Comparison of ENCODE assay signal across 20 cellular contexts in genomic region chr18:834086-834720, GRCh38. TPM values are rescaled to one million over a fixed set of nuclear protein-coding genes. Genes with fewer than 3 reads are reported as not detected.
DNase-seq lines count a peak whose midpoint lies in the region; ATAC-seq, FAIRE-seq and TF ChIP-seq lines count a peak whose summit lies in the region.
"Had no signal": no experiment of that assay in that cellular context is flagged by ENCODE, and none has a peak within 500 bp of the region (broad histone marks: within the 10 kb centered on the region; RNA-seq: fewer than 3 reads in every experiment).

No MANE protein-coding gene starts in this region.

- H3K36me3 ChIP-seq in HepG2 (replicated peaks in 1 of 2; ENCODE audit: control insufficient read depth in 1 of 2, insufficient read depth in 2 of 2, low read length in 2 of 2) = no peaks in the 10 kb centered on the region
- H3K36me3 ChIP-seq in right lobe of liver = no peaks in the 10 kb centered on the region
- H3K36me3 ChIP-seq: BE2C had no signal

- WGBS in HepG2 (ENCODE audit: low lambda C conversion rate) = 60% methylated on average over 8 of the region's 8 CpGs
- WGBS in right lobe of liver (ENCODE audit: insufficient coverage, low coverage, low lambda C conversion rate, missing lambda C conversion rate) = 70% methylated on average over 8 of the region's 8 CpGs

- DNase-seq in HepG2 (ENCODE audit: low spot score) (no peak), right lobe of liver (no peak), foreskin melanocyte (peak; percentile 78), caudate nucleus (lab: John Stamatoyannopoulos, UW) (no peak), D721Med (ENCODE audit: insufficient read length, low spot score) (no peak)
- DNase-seq: ACHN; BE2C; CD4-positive, CD25-positive, alpha-beta regulatory T cell; CD8-positive, alpha-beta memory T cell; COR-L47; DMS79 treated with DMSO at 0.1 percent for 48 hours; HFFc6; IMR-90; KBM-7 had no signal

- no peak for TF ChIP-seq RAD21 in HepG2 (CRISPR knock-in tag; IDR thresholded peaks at IDR 0.05)

- no peaks in the 10 kb centered on the region for H3K79me2 ChIP-seq in HepG2 (ENCODE audit: insufficient read depth, low read length)

- no peak overlapping the region for H3K27ac ChIP-seq in HepG2 (ENCODE audit: extremely low read length, insufficient read depth, low read length)
- H3K27ac ChIP-seq in right lobe of liver = no peak overlapping the region
- H3K27ac ChIP-seq in VCaP = peak overlapping the region; percentile 28; the same call in 1 of the 2 replicates
- H3K27ac ChIP-seq in caudate nucleus (ENCODE audit: low read depth, low read length) = no peak overlapping the region

- TF ChIP-seq POLR2A in HepG2 (IDR thresholded peaks at IDR 0.05; ENCODE audit: insufficient read depth in 1 of 2, low read depth in 2 of 2, low read length in 2 of 2) (no peak), right lobe of liver (IDR thresholded peaks at IDR 0.05) (no peak)

- H3K4me2 ChIP-seq in HepG2 (ENCODE audit: low read depth, low read length) = 0 out of 2 replicates have a peak overlapping the region, but pooled peaks have one; percentile 12
- H3K4me2 ChIP-seq: GM23338 had no signal

- TF ChIP-seq EP300 in HepG2 (IDR thresholded peaks at IDR 0.05; ENCODE audit: low read depth in 2 of 2, low read length in 2 of 2) (no peak), HepG2 (CRISPR knock-in tag; IDR thresholded peaks at IDR 0.05; ENCODE audit: borderline replicate concordance) (no peak)

- BruUV-seq in HepG2 (replicated peaks; lab: Mats Ljungman, UMichigan) = no TSS peak

- CTCF ChIA-PET in HepG2 (lab: Yijun Ruan, JAX; ENCODE audit: low intra/inter-chr PET ratio, low total read pairs) = no interaction called here

- in situ Hi-C loops in HepG2 (cut with HindIII; ENCODE audit: extremely low pct_ligation_motif_present, low pct_unique_long_range_greater_than_20kb) = loop anchor here (5.0 to 25.0 kb wide), 2 partner anchors 92 to 222 kb away; no protein-coding TSS in a partner anchor

- FAIRE-seq in HepG2 (lab: Jason Lieb, UNC) = no peak
- no peak for FAIRE-seq in D721Med (lab: Jason Lieb, UNC)
- FAIRE-seq: A204.1, H54 had no signal

- H3K4me1 ChIP-seq in HepG2 (ENCODE audit: insufficient read depth, low read length) = peaks cover 62% of the 10 kb centered on the region
- H3K4me1 ChIP-seq in right lobe of liver = peaks cover 0 to 15% (median 3%) of the 10 kb centered on the region in 4 donors
- H3K4me1 ChIP-seq: BE2C had no signal

- intact Hi-C loops in HepG2 (cut with micrococcal nuclease; ENCODE audit: unreplicated experiment) = loop anchor here (10.0 kb wide), 1 partner anchor 179 kb away; the partner anchor contains the start of gene TYMS
- intact Hi-C loops in right lobe of liver (cut with DNase I) = loop anchor here (5.0 to 10.0 kb wide), 3 partner anchors 92 to 207 kb away; no protein-coding TSS in a partner anchor

- ATAC-seq in HepG2 (no peak), right lobe of liver (no peak), HG02981 (IDR thresholded peaks at IDR 0.05; ENCODE audit: unreplicated experiment) (no peak)
- ATAC-seq: GM23338, HCT116 had no signal

- POLR2A ChIA-PET in HepG2 (lab: Yijun Ruan, JAX) = no interaction called here

- H3K4me3 ChIP-seq in HepG2 (replicated peaks in 1 of 3; ENCODE audit: insufficient read depth in 1 of 3, low read depth in 2 of 3, low read length in 3 of 3) = no peak overlapping the region
- H3K4me3 ChIP-seq in right lobe of liver = no peak overlapping the region
- H3K4me3 ChIP-seq: GM23338 had no signal

- TF ChIP-seq CTCF in HepG2 (CRISPR knock-in tag; IDR thresholded peaks at IDR 0.05) (no peak), right lobe of liver (IDR thresholded peaks at IDR 0.05) (no peak), VCaP (conservative IDR thresholded peaks at IDR 0.05) (no peak), D721Med (IDR thresholded peaks at IDR 0.05; ENCODE audit: insufficient read depth, missing control alignments) (no peak)

- H3K9ac ChIP-seq in HepG2 (ENCODE audit: insufficient read depth, low read depth, low read length) = no peak overlapping the region

- H3K27me3 ChIP-seq in HepG2 (ENCODE audit: control insufficient read depth in 1 of 2, insufficient read depth in 2 of 2, low read length in 2 of 2) (0 out of 5 replicates have a peak, but pooled peaks cover 0 to 3% of the 10 kb centered on the region in 2 experiments), right lobe of liver (no peaks in the 10 kb centered on the region)
- H3K27me3 ChIP-seq: BE2C had no signal

- no peaks in the 10 kb centered on the region for H4K20me1 ChIP-seq in HepG2 (ENCODE audit: insufficient read depth, low read length)

- H2AFZ ChIP-seq in HepG2 (ENCODE audit: low read length) = no peak overlapping the region
- H2AFZ ChIP-seq: GM23338 had no signal

- H3K9me3 ChIP-seq in HepG2 (ENCODE audit: low read length) = no peaks in the 10 kb centered on the region
- H3K9me3 ChIP-seq in right lobe of liver = no peaks in the 10 kb centered on the region
- H3K9me3 ChIP-seq: BE2C had no signal

TF ChIP-seq in HepG2, 621 proteins besides CTCF, POLR2A, EP300 and RAD21:
- TF ChIP-seq KLF13 (CRISPR knock-in tag; IDR thresholded peaks at IDR 0.05) (no peak), PAF1 (CRISPR knock-in tag; IDR thresholded peaks at IDR 0.05) (no peak), ZNF33A (CRISPR knock-in tag; IDR thresholded peaks at IDR 0.05; ENCODE audit: borderline replicate concordance) (no peak), ZNF691 (CRISPR knock-in tag; IDR thresholded peaks at IDR 0.05; ENCODE audit: borderline replicate concordance, low read depth) (no peak), SPEN (CRISPR knock-in tag; IDR thresholded peaks at IDR 0.05; ENCODE audit: low read depth) (no peak), JARID2 (CRISPR knock-in tag; IDR thresholded peaks at IDR 0.05; ENCODE audit: insufficient replicate concordance) (no peak), FOXK1 (CRISPR knock-in tag; IDR thresholded peaks at IDR 0.05; ENCODE audit: borderline replicate concordance, low read depth) (no peak)
- TF ChIP-seq, protein P1, sequence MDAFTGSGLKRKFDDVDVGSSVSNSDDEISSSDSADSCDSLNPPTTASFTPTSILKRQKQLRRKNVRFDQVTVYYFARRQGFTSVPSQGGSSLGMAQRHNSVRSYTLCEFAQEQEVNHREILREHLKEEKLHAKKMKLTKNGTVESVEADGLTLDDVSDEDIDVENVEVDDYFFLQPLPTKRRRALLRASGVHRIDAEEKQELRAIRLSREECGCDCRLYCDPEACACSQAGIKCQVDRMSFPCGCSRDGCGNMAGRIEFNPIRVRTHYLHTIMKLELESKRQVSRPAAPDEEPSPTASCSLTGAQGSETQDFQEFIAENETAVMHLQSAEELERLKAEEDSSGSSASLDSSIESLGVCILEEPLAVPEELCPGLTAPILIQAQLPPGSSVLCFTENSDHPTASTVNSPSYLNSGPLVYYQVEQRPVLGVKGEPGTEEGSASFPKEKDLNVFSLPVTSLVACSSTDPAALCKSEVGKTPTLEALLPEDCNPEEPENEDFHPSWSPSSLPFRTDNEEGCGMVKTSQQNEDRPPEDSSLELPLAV (CRISPR knock-in tag; conservative IDR thresholded peaks at IDR 0.05; ENCODE audit: low read depth) = no peak
- TF ChIP-seq, protein P2, sequence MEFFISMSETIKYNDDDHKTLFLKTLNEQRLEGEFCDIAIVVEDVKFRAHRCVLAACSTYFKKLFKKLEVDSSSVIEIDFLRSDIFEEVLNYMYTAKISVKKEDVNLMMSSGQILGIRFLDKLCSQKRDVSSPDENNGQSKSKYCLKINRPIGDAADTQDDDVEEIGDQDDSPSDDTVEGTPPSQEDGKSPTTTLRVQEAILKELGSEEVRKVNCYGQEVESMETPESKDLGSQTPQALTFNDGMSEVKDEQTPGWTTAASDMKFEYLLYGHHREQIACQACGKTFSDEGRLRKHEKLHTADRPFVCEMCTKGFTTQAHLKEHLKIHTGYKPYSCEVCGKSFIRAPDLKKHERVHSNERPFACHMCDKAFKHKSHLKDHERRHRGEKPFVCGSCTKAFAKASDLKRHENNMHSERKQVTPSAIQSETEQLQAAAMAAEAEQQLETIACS (CRISPR knock-in tag; IDR thresholded peaks at IDR 0.05) = no peak

RNA-seq across cellular contexts. Expression of gene YES1, which starts 22.2 kb away (rescaled TPM):
- 70.8 and 105 TPM in 2 replicates for total RNA-seq in HepG2 (2016; rRNA removed; fragmentation: Illumina TruSeq; extraction: Trizol)
- total RNA-seq in HepG2 (2016; cell fraction: cytosol; rRNA removed; fragmentation: Illumina TruSeq; extraction: Trizol; ENCODE audit: low read depth) = 15.8 and 18.2 TPM in 2 replicates
- 69.2 and 96.9 TPM in 2 replicates for total RNA-seq in HepG2 (2016; cell fraction: insoluble cytoplasmic fraction; rRNA removed; fragmentation: Illumina TruSeq; extraction: Trizol)
- total RNA-seq in HepG2 (2016; cell fraction: membrane; rRNA removed; fragmentation: Illumina TruSeq; extraction: Trizol) = 80.5 and 89.8 TPM in 2 replicates
- 32.4 and 40.0 TPM in 2 replicates for total RNA-seq in HepG2 (2016; cell fraction: nucleus; rRNA removed; fragmentation: Illumina TruSeq; extraction: Trizol)
- polyA plus RNA-seq in HepG2 (2011; rRNA removed) = 13.6 and 17.2 TPM in 2 replicates
- polyA plus RNA-seq in HepG2 (2011; cell fraction: cytosol; rRNA removed) = 20.0 and 23.3 TPM in 2 replicates
- 12.0 and 12.1 TPM in 2 replicates for polyA plus RNA-seq in HepG2 (2011; cell fraction: nucleus; rRNA removed)
- polyA plus RNA-seq in HepG2 (2012) = 38.9 and 45.8 TPM in 2 replicates
- 10.0 and 10.4 TPM in 2 replicates for polyA plus RNA-seq in HepG2 (2016; cell fraction: cytosol; fragmentation: Illumina TruSeq; extraction: Trizol; ENCODE audit: low read depth)
- polyA plus RNA-seq in HepG2 (2016; cell fraction: insoluble cytoplasmic fraction; fragmentation: Illumina TruSeq; extraction: Trizol; ENCODE audit: low read depth) = 69.0 and 76.0 TPM in 2 replicates
- 33.4 and 35.7 TPM in 2 replicates for polyA plus RNA-seq in HepG2 (2016; cell fraction: membrane; fragmentation: Illumina TruSeq; extraction: Trizol; ENCODE audit: low read depth)
- 27.3 and 29.1 TPM in 2 replicates for polyA plus RNA-seq in HepG2 (2016; cell fraction: nucleus; fragmentation: Illumina TruSeq; extraction: Trizol; ENCODE audit: insufficient read depth, low read depth)
- 35.4 and 58.6 TPM in 2 replicates for polyA minus RNA-seq in HepG2 (2011; rRNA and poly(A)+ RNA removed; ENCODE audit: low replicate concordance)
- 29.1 and 33.4 TPM in 2 replicates for polyA minus RNA-seq in HepG2 (2011; cell fraction: cytosol; rRNA and poly(A)+ RNA removed)
- 16.5 and 22.1 TPM in 2 replicates for polyA minus RNA-seq in HepG2 (2011; cell fraction: nucleus; rRNA and poly(A)+ RNA removed)
- total RNA-seq in right lobe of liver = 10 to 100 TPM; 30.6 to 79.8 (median 43.2) TPM
